8 cellular contexts compared by ENCODE assay signal in genomic region chr17:63848834-63849689, GRCh38. TPM values are rescaled to one million over a fixed set of nuclear protein-coding genes. Genes with fewer than 3 reads are reported as not detected.
A peak's percentile ranks its signal among the peaks of the same experiment; 100 is the strongest.
DNase-seq lines count a peak whose midpoint lies in the region; ATAC-seq and TF ChIP-seq lines count a peak whose summit lies in the region.

No MANE protein-coding gene starts in this region.

- H3K4me3 ChIP-seq in Caco-2 (ENCODE audit: low read depth, low read length): peak overlapping the region; percentile 84
- no peak overlapping the region for H3K4me3 ChIP-seq in Karpas-422 (ENCODE audit: low read length)

- H3K27me3 ChIP-seq in Caco-2 (replicated peaks; ENCODE audit: control insufficient read depth, insufficient read depth, low read length) (no peaks in the 10 kb centered on the region), Karpas-422 (ENCODE audit: low read length) (no peaks in the 10 kb centered on the region)

- peak overlapping the region; percentile 36 for H3K4me2 ChIP-seq in Karpas-422 (ENCODE audit: low read depth, low read length, poor library complexity, severe bottlenecking)

- no peaks in the 10 kb centered on the region for H3K9me2 ChIP-seq in Karpas-422 (replicated peaks; ENCODE audit: insufficient read depth, low read length)

- POLR2A ChIA-PET in Caco-2 (lab: Charles Lee): interaction anchor here (0.6 to 1.7 kb wide), 5 partner anchors 12 to 266 kb away, joined by 4 to 17 read pairs (median 5); partner anchors contain the start of genes CCDC47, DDX42 and PSMC5

- BruUV-seq in Caco-2 (replicated peaks; lab: Mats Ljungman, UMichigan): TSS peak; percentile 54

- peak; percentile 98 to 99 for DNase-seq in Caco-2
- DNase-seq in Karpas-422: peak; percentile 97
- peak; percentile 99 for DNase-seq in activated CD4-positive, alpha-beta T cell treated with anti-CD3 and anti-CD28 coated beads, Interleukin-2, amount 10 ng/mL, durations not matched to agents 24 days and 14 days
- peak; percentile 90 to 93 for DNase-seq in left colon
- peak; percentile 98 for DNase-seq in stimulated activated CD4-positive, alpha-beta T cell treated with anti-CD3 and anti-CD28 coated beads, Interleukin-1b, Interleukin-23, amount 100 ng/mL, for 48 hours
- DNase-seq in HuH-7.5 (ENCODE audit: low spot score): no peak

- H3K27me3 Mint-ChIP-seq in Caco-2 (ENCODE audit: insufficient read depth, unreplicated experiment): no peaks in the 10 kb centered on the region
- H3K27me3 Mint-ChIP-seq in activated CD4-positive, alpha-beta T cell treated with anti-CD3 and anti-CD28 coated beads, Interleukin-2, amount 10 ng/mL, durations not matched to agents 24 days and 14 days: peaks cover 12% of the 10 kb centered on the region

- peaks cover 11% of the 10 kb centered on the region for H3K4me1 Mint-ChIP-seq in Caco-2 (ENCODE audit: low read depth, unreplicated experiment)
- H3K4me1 Mint-ChIP-seq in activated CD4-positive, alpha-beta T cell treated with anti-CD3 and anti-CD28 coated beads, Interleukin-2, amount 10 ng/mL, durations not matched to agents 24 days and 14 days: peaks cover 22% of the 10 kb centered on the region

- intact Hi-C loops in Caco-2 (cut with micrococcal nuclease; ENCODE audit: unreplicated experiment): loop anchor here (10.0 kb wide), 1 partner anchor 224 kb away; the partner anchor contains the start of gene MAP3K3
- intact Hi-C loops in activated CD4-positive, alpha-beta T cell treated with anti-CD3 and anti-CD28 coated beads, Interleukin-2, amount 10 ng/mL, durations not matched to agents 24 days and 14 days (cut with micrococcal nuclease): no loop called here
- intact Hi-C loops in left colon (cut with DNase I, micrococcal nuclease): no loop called here

- H3K36me3 ChIP-seq in Caco-2 (ENCODE audit: control insufficient read depth, insufficient read depth, low read length) (no peaks in the 10 kb centered on the region), Karpas-422 (ENCODE audit: insufficient read depth, low read length) (no peaks in the 10 kb centered on the region)

- no peaks in the 10 kb centered on the region for H4K20me1 ChIP-seq in Karpas-422 (ENCODE audit: insufficient read depth, low read depth, low read length)

- peak overlapping the region; percentile 68; the same call in 1 of the 2 replicates for H2AFZ ChIP-seq in Karpas-422 (ENCODE audit: low read length)

- peak; percentile 59 to 89 for TF ChIP-seq CTCF in Caco-2 (IDR thresholded peaks at IDR 0.05; ENCODE audit: insufficient read depth in 1 of 2, low read depth in 1 of 2, low read length in 1 of 2, severe bottlenecking in 1 of 2, unreplicated experiment in 1 of 2)

- no peaks in the 10 kb centered on the region for H3K79me2 ChIP-seq in Karpas-422 (ENCODE audit: low read length)

- CTCF ChIA-PET in Caco-2 (lab: Charles Lee): interaction anchor here (0.6 to 1.7 kb wide), 13 partner anchors 10 to 1450 kb away, joined by 3 to 19 read pairs (median 6); partner anchors contain the start of genes CCDC47, DDX42 and MAP3K3

- ATAC-seq in GM21528 (IDR thresholded peaks at IDR 0.05; ENCODE audit: low FRiP score, unreplicated experiment) (peak; percentile 70), left colon (peak; percentile 94)

- H3K36me3 Mint-ChIP-seq in Caco-2 (ENCODE audit: insufficient read depth, unreplicated experiment): peaks cover 47% of the 10 kb centered on the region
- H3K36me3 Mint-ChIP-seq in activated CD4-positive, alpha-beta T cell treated with anti-CD3 and anti-CD28 coated beads, Interleukin-2, amount 10 ng/mL, durations not matched to agents 24 days and 14 days (ENCODE audit: low read depth): peaks cover 7% of the 10 kb centered on the region

- H3K4me1 ChIP-seq in Caco-2 (peaks cover 4% of the 10 kb centered on the region; the same call in 1 of the 2 replicates), Karpas-422 (ENCODE audit: low read length) (peaks cover 4% of the 10 kb centered on the region)

- H3K9me3 Mint-ChIP-seq in Caco-2 (ENCODE audit: unreplicated experiment): no peaks in the 10 kb centered on the region
- peaks cover 11% of the 10 kb centered on the region for H3K9me3 Mint-ChIP-seq in activated CD4-positive, alpha-beta T cell treated with anti-CD3 and anti-CD28 coated beads, Interleukin-2, amount 10 ng/mL, durations not matched to agents 24 days and 14 days

- H3K9ac ChIP-seq in Karpas-422 (ENCODE audit: low read length): 0 out of 2 replicates have a peak overlapping the region, but pooled peaks have one; percentile 22

- H3K27ac ChIP-seq in Karpas-422 (ENCODE audit: low read length) (no peak overlapping the region), cingulate gyrus (ENCODE audit: low read depth, low read length) (peak overlapping the region; percentile 69)

- H3K9me3 ChIP-seq in Caco-2: no peaks in the 10 kb centered on the region
- H3K9me3 ChIP-seq in Karpas-422 (ENCODE audit: low read length): peaks cover 5% of the 10 kb centered on the region; the same call in 1 of the 2 replicates

- peak overlapping the region; percentile 90 for H3K4me3 Mint-ChIP-seq in Caco-2 (ENCODE audit: unreplicated experiment)
- H3K4me3 Mint-ChIP-seq in activated CD4-positive, alpha-beta T cell treated with anti-CD3 and anti-CD28 coated beads, Interleukin-2, amount 10 ng/mL, durations not matched to agents 24 days and 14 days: peak overlapping the region; percentile 91

- H3K27ac Mint-ChIP-seq in Caco-2 (ENCODE audit: unreplicated experiment): peak overlapping the region; percentile 99
- peak overlapping the region; percentile 99 for H3K27ac Mint-ChIP-seq in activated CD4-positive, alpha-beta T cell treated with anti-CD3 and anti-CD28 coated beads, Interleukin-2, amount 10 ng/mL, durations not matched to agents 24 days and 14 days

RNA-seq across cellular contexts. Expression of gene SMARCD2, which starts 6.6 kb away (rescaled TPM):
- total RNA-seq in Caco-2 (2022) (134 TPM in 2 replicates), left colon (10 to 100 TPM; 73.0 to 75.8 TPM)
- 103 and 143 TPM in 2 replicates for total RNA-seq in Karpas-422 (2014; rRNA removed; shearing (Covaris generic); ENCODE audit: low replicate concordance)
- 120 and 121 TPM in 2 replicates for total RNA-seq in activated CD4-positive, alpha-beta T cell treated with anti-CD3 and anti-CD28 coated beads, Interleukin-2, amount 10 ng/mL, durations not matched to agents 24 days and 14 days

RNA-seq across cellular contexts. Expression of gene FTSJ3, which starts 21.6 kb away (rescaled TPM):
- total RNA-seq in Caco-2 (2022) (75.9 and 76.3 TPM in 2 replicates), left colon (10 to 100 TPM; 25.9 to 28.4 TPM)
- 30.7 and 39.5 TPM in 2 replicates for total RNA-seq in Karpas-422 (2014; rRNA removed; shearing (Covaris generic); ENCODE audit: low replicate concordance)
- total RNA-seq in activated CD4-positive, alpha-beta T cell treated with anti-CD3 and anti-CD28 coated beads, Interleukin-2, amount 10 ng/mL, durations not matched to agents 24 days and 14 days: 99.6 and 100 TPM in 2 replicates

RNA-seq across cellular contexts. Expression of gene PSMC5, which starts 21.8 kb away (rescaled TPM):
- total RNA-seq in Caco-2 (2022) (197 TPM in 2 replicates), left colon (10 to 100 TPM; 86.3 to 92.5 TPM)
- 26.9 and 49.1 TPM in 2 replicates for total RNA-seq in Karpas-422 (2014; rRNA removed; shearing (Covaris generic); ENCODE audit: low replicate concordance)
- 189 and 199 TPM in 2 replicates for total RNA-seq in activated CD4-positive, alpha-beta T cell treated with anti-CD3 and anti-CD28 coated beads, Interleukin-2, amount 10 ng/mL, durations not matched to agents 24 days and 14 days

RNA-seq across cellular contexts. Expression of gene CSH2, which starts 24.4 kb away (rescaled TPM):
- not detected in 2 replicates for total RNA-seq in Caco-2 (2022)
- not detected in 2 replicates for total RNA-seq in Karpas-422 (2014; rRNA removed; shearing (Covaris generic); ENCODE audit: low replicate concordance)
- total RNA-seq in activated CD4-positive, alpha-beta T cell treated with anti-CD3 and anti-CD28 coated beads, Interleukin-2, amount 10 ng/mL, durations not matched to agents 24 days and 14 days: not detected in 2 replicates
- not detected for total RNA-seq in left colon

RNA-seq across cellular contexts. Expression of gene GH2, which starts 32.7 kb away (rescaled TPM):
- total RNA-seq in Caco-2 (2022) (not detected in 2 replicates), left colon (not detected)
- total RNA-seq in Karpas-422 (2014; rRNA removed; shearing (Covaris generic); ENCODE audit: low replicate concordance): not detected in 2 replicates
- not detected in 2 replicates for total RNA-seq in activated CD4-positive, alpha-beta T cell treated with anti-CD3 and anti-CD28 coated beads, Interleukin-2, amount 10 ng/mL, durations not matched to agents 24 days and 14 days
